22 cellular contexts compared by ENCODE assay signal in the genomic region with DNA sequence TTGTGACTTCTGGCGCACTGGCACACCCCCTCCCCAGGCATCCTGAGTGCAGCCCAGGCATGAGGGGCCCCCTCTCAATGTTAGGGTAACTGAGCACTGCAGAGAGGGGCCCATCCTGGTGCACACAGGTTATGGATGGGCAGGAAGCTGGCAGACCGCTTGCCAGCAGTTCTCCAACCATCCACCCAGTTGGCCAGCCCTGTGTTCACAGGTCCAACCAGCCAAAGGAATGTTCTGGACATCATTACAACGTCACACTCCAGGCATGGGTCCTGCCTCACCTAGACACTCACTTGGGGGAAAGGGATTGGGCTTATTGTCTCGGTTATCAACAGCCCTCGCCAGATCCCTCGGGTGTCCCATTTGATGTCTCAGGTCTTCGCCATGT. TPM values are rescaled to one million over a fixed set of nuclear protein-coding genes. Genes with fewer than 3 reads are reported as not detected.
DNase-seq lines count a peak whose midpoint lies in the region; ATAC-seq and TF ChIP-seq lines count a peak whose summit lies in the region.
"Had no signal": no experiment of that assay in that cellular context is flagged by ENCODE, and none has a peak within 500 bp of the region (broad histone marks: within the 10 kb centered on the region; RNA-seq: fewer than 3 reads in every experiment).

No MANE protein-coding gene starts in this region.

- intact Hi-C loops in heart left ventricle (cut with DNase I) (no loop called here), aorta (cut with DNase I) (loop anchor here in 1 of 2 donors (10.0 kb wide), 1 partner anchor 70 kb away; no protein-coding TSS in a partner anchor)

- WGBS in heart left ventricle, 4 donors = 36 to 57% (median 46%) methylated on average over 6 to 7 of the region's 7 CpGs
- 15 to 23% methylated on average over 7 of the region's 7 CpGs for WGBS in aorta, 2 donors

- DNase-seq in cerebellar cortex (ENCODE audit: low spot score) (peak; percentile 85), heart left ventricle (peak in 2 of 5 donors; percentile 44 to 66), aorta (peak in 1 of 2 donors; percentile 65), NCI-H82 treated with DMSO at 0.1 percent for 48 hours (lab: John Stamatoyannopoulos, UW; ENCODE audit: unreplicated experiment) (no peak)
- DNase-seq: activated CD4-positive, alpha-beta T cell treated with anti-CD3 and anti-CD28 coated beads, Interleukin-2, amount 10 ng/mL, durations not matched to agents 7 days and 5 days; activated naive CD4-positive, alpha-beta T cell treated with anti-CD3 and anti-CD28 coated beads for 36 hours; activated T-cell treated with anti-CD3 and anti-CD28 coated beads, Interleukin-2, amount 50 U/mL, for 72 hours; amniotic stem cell; CD4-positive, alpha-beta T cell; central memory CD4-positive, alpha-beta T cell; IMR-90; NCI-H1092 treated with DMSO at 0.1 percent for 48 hours; NCI-H1930; NCI-H345; T-helper 9 cell had no signal

- peak; percentile 35 to 62 (median 42) for ATAC-seq in heart left ventricle
- peak; percentile 40 for ATAC-seq in aorta (ENCODE audit: low FRiP score)
- no peak for ATAC-seq in GM18520 (IDR thresholded peaks at IDR 0.05; ENCODE audit: unreplicated experiment)
- no peak for ATAC-seq in GM21423 (IDR thresholded peaks at IDR 0.05; ENCODE audit: unreplicated experiment)
- ATAC-seq: activated T-cell treated with anti-CD3 and anti-CD28 coated beads, Interleukin-2, amount 50 U/mL, for 72 hours; HCT116; natural killer cell treated with Interleukin-12 subunit alpha and Interleukin-12 subunit beta and Interleukin-15 and Interleukin-18, amount 100 ng/mL, for 72 hours had no signal

- H3K9ac ChIP-seq in rectal smooth muscle tissue (ENCODE audit: low read length) = no peak overlapping the region

- no peaks in the 10 kb centered on the region for H3K36me3 ChIP-seq in heart left ventricle
- no peaks in the 10 kb centered on the region for H3K36me3 ChIP-seq in rectal smooth muscle tissue (ENCODE audit: control insufficient read depth, insufficient read depth, low read length)
- H3K36me3 ChIP-seq in aorta (ENCODE audit: control insufficient read depth in 1 of 2, insufficient read depth in 2 of 2, low read length in 1 of 2) = no peaks in the 10 kb centered on the region
- H3K36me3 ChIP-seq: ovary had no signal

- H3K27ac ChIP-seq in heart left ventricle = peak overlapping the region in 11 of 12 donors; percentile 51 to 94 (median 88)
- peak overlapping the region; percentile 29 for H3K27ac ChIP-seq in rectal smooth muscle tissue (ENCODE audit: low read depth, low read length)
- peak overlapping the region; percentile 2 to 94 for H3K27ac ChIP-seq in aorta (ENCODE audit: low read depth in 1 of 2, low read length in 2 of 2)

- H3K4me1 ChIP-seq in heart left ventricle (peaks cover 3 to 100% (median 64%) of the 10 kb centered on the region in 12 donors), rectal smooth muscle tissue (ENCODE audit: control insufficient read depth, insufficient read depth, low read length) (peaks cover 39% of the 10 kb centered on the region), aorta (ENCODE audit: control insufficient read depth in 1 of 2, insufficient read depth in 2 of 2, low read length in 2 of 2) (peaks cover 4 to 7% of the 10 kb centered on the region in 2 donors)

- H3K27me3 ChIP-seq in heart left ventricle = no peaks in the 10 kb centered on the region
- no peaks in the 10 kb centered on the region for H3K27me3 ChIP-seq in rectal smooth muscle tissue (ENCODE audit: control insufficient read depth, insufficient read depth, low read length)
- no peaks in the 10 kb centered on the region for H3K27me3 ChIP-seq in aorta (ENCODE audit: control insufficient read depth in 1 of 2, insufficient read depth in 2 of 2, low read length in 1 of 2)
- H3K27me3 ChIP-seq: ovary had no signal

- TF ChIP-seq POLR2A in heart left ventricle (IDR thresholded peaks at IDR 0.05) = no peak

- H3K9me3 ChIP-seq in heart left ventricle (no peaks in the 10 kb centered on the region), aorta (ENCODE audit: control insufficient read depth, low read length) (no peaks in the 10 kb centered on the region)
- H3K9me3 ChIP-seq: ovary had no signal

- no peak for TF ChIP-seq CTCF in heart left ventricle (IDR thresholded peaks at IDR 0.05)

- H3K4me3 ChIP-seq in heart left ventricle = no peak overlapping the region
- H3K4me3 ChIP-seq in rectal smooth muscle tissue (ENCODE audit: low read length) = no peak overlapping the region
- no peak overlapping the region for H3K4me3 ChIP-seq in aorta (ENCODE audit: low read length in 2 of 2)
- H3K4me3 ChIP-seq: ovary had no signal

RNA-seq across cellular contexts. Expression of a gene that starts 23.9 kb away (rescaled TPM):
- total RNA-seq in heart left ventricle (100 to 1,000 TPM; 106 to 276 (median 170) TPM), aorta (10 to 100 TPM; 65.5 to 72.7 TPM)
- polyA plus RNA-seq in heart left ventricle (10 to 100 TPM; 78.5 to 84.1 TPM), aorta (10 to 100 TPM in 1 of 2 donors, 1 to 10 TPM in 1; 6.6 to 16.3 TPM)
- total RNA-seq: activated CD4-positive, alpha-beta T cell treated with anti-CD3 and anti-CD28 coated beads, Interleukin-2, amount 10 ng/mL, durations not matched to agents 7 days and 5 days; activated T-cell treated with anti-CD3 and anti-CD28 coated beads, Interleukin-2, amount 50 U/mL, for 72 hours; CD4-positive, alpha-beta T cell; mononuclear cell; natural killer cell treated with Interleukin-12 subunit alpha and Interleukin-12 subunit beta and Interleukin-15 and Interleukin-18, amount 100 ng/mL, for 72 hours had no signal

Comparison
In these comparisons a context has a peak if more than half of its experiments do, and no peak if none do; other contexts are left out.
1. ATAC-seq: peak in heart left ventricle (4 of 4) and aorta (single experiment); none in GM18520 (single experiment) and GM21423 (single experiment).
2. H3K27ac ChIP-seq: peak in every context shown above with its lines; median percentile 88 in heart left ventricle; 48 in aorta; 29 in rectal smooth muscle tissue.